In the genomic region with DNA sequence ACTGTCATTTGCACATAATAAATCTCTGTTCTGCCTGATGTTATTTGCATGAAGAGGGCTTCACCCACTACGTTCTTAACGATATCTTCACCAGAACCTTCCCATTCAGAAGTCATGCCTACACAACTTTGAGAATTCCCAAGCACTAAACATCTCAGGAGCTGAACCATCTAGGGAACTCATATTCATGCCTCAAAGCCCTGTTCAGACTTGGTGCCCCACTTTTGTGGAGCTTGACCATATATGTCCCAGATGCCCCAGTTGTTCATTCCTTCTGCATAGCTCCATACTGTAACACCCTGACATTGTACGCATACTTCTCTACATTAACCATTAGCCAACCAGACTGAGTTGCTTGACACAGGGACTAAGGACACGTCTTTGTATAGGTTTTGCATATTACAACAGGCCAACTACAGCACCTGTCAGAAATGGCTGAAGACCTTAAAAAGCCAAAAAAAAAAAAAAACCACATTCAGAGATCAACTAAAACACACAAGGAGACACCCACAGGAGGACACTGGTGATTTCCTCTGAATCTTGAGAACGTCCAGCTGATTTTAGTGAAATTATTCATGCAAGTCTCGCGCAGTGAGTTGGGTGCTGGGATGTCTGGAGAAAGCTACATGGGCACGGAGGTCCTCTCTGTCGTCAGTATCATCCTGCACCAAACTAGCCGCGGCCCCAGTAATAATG, we compare ENCODE assay signal across 12 cellular contexts.
DNase-seq lines count a peak whose midpoint lies in the region; ATAC-seq and TF ChIP-seq lines count a peak whose summit lies in the region.
"Had no signal": no experiment of that assay in that cellular context is flagged by ENCODE, and none has a peak within 500 bp of the region (broad histone marks: within the 10 kb centered on the region; RNA-seq: fewer than 3 reads in every experiment).

No MANE protein-coding gene starts in this region.

- H3K4me1 Mint-ChIP-seq in activated T-cell treated with anti-CD3 and anti-CD28 coated beads, Interleukin-2, amount 50 U/mL, for 24 hours (ENCODE audit: low read depth), result peaks cover 94% of the 10 kb centered on the region

- H3K27me3 Mint-ChIP-seq in activated T-cell treated with anti-CD3 and anti-CD28 coated beads, Interleukin-2, amount 50 U/mL, for 24 hours, result no peaks in the 10 kb centered on the region

- H3K4me3 ChIP-seq in RWPE2 (ENCODE audit: severe bottlenecking), result no peak overlapping the region
- no peak overlapping the region for H3K4me3 ChIP-seq in effector memory CD4-positive, alpha-beta T cell (ENCODE audit: insufficient read depth, low read depth, low read length, poor library complexity, severe bottlenecking)
- no peak overlapping the region for H3K4me3 ChIP-seq in thymus (ENCODE audit: low read length)
- H3K4me3 ChIP-seq: SJSA1, tibial artery had no signal

- ATAC-seq in RWPE2 (ENCODE audit: low read depth) (no peak), left colon (no peak)

- H3K9me3 Mint-ChIP-seq in activated T-cell treated with anti-CD3 and anti-CD28 coated beads, Interleukin-2, amount 50 U/mL, for 24 hours, result no peaks in the 10 kb centered on the region

- no peaks in the 10 kb centered on the region for H3K27me3 ChIP-seq in RWPE2 (ENCODE audit: insufficient read depth, poor library complexity, severe bottlenecking)
- no peaks in the 10 kb centered on the region for H3K27me3 ChIP-seq in effector memory CD4-positive, alpha-beta T cell (replicated peaks; ENCODE audit: control insufficient read depth, insufficient read depth, low read length, poor library complexity, severe bottlenecking)
- H3K27me3 ChIP-seq in thymus (ENCODE audit: control insufficient read depth, insufficient read depth), result no peaks in the 10 kb centered on the region
- H3K27me3 ChIP-seq: SJSA1, tibial artery had no signal

- H3K4me1 ChIP-seq in RWPE2 (ENCODE audit: insufficient read depth, poor library complexity, severe bottlenecking), result peaks cover 52% of the 10 kb centered on the region
- H3K4me1 ChIP-seq in effector memory CD4-positive, alpha-beta T cell (ENCODE audit: control insufficient read depth, insufficient read depth, low read length, poor library complexity, severe bottlenecking), result peaks cover 84% of the 10 kb centered on the region
- H3K4me1 ChIP-seq in thymus (ENCODE audit: control insufficient read depth, insufficient read depth, low read length), result peaks cover 82% of the 10 kb centered on the region

- peaks cover 18% of the 10 kb centered on the region for H3K36me3 Mint-ChIP-seq in activated T-cell treated with anti-CD3 and anti-CD28 coated beads, Interleukin-2, amount 50 U/mL, for 24 hours (ENCODE audit: low read depth)

- H3K27ac ChIP-seq in RWPE2 (ENCODE audit: poor library complexity, severe bottlenecking), result peak overlapping the region; percentile 19
- H3K27ac ChIP-seq in effector memory CD4-positive, alpha-beta T cell (ENCODE audit: insufficient read depth, low read length, poor library complexity, severe bottlenecking), result peak overlapping the region; percentile 51
- H3K27ac ChIP-seq in thymus (ENCODE audit: low read depth), result peak overlapping the region; percentile 67
- H3K27ac ChIP-seq: SJSA1, tibial artery had no signal

- intact Hi-C loops in left colon (cut with DNase I, micrococcal nuclease), result no loop called here

- H3K36me3 ChIP-seq in RWPE2 (ENCODE audit: low read depth) (peaks cover under 1% of the 10 kb centered on the region; the same call in 1 of the 2 replicates), thymus (ENCODE audit: control insufficient read depth, insufficient read depth) (no peaks in the 10 kb centered on the region)
- H3K36me3 ChIP-seq in effector memory CD4-positive, alpha-beta T cell (ENCODE audit: control insufficient read depth, insufficient read depth, low read length), result no peaks in the 10 kb centered on the region
- H3K36me3 ChIP-seq: SJSA1, tibial artery had no signal

- no peaks in the 10 kb centered on the region for H3K9me3 ChIP-seq in RWPE2 (ENCODE audit: severe bottlenecking)
- no peaks in the 10 kb centered on the region for H3K9me3 ChIP-seq in effector memory CD4-positive, alpha-beta T cell (ENCODE audit: control insufficient read depth, low read length)
- H3K9me3 ChIP-seq in thymus (ENCODE audit: control insufficient read depth), result no peaks in the 10 kb centered on the region
- H3K9me3 ChIP-seq: SJSA1, tibial artery had no signal

- in situ Hi-C loops in GM13977 (cut with MboI; ENCODE audit: low pct_unique_long_range_greater_than_20kb, low sequenced_read_pairs, unreplicated experiment), result no loop called here

- no peak for DNase-seq in activated T-cell treated with anti-CD3 and anti-CD28 coated beads, Interleukin-2, amount 50 U/mL, for 24 hours
- DNase-seq in activated T-cell treated with anti-CD3 and anti-CD28 coated beads, Interleukin-2, amount 50 U/mL, for 1 hour, result no peak
- DNase-seq in RWPE2 (ENCODE audit: low spot score) (no peak), GM13977 (ENCODE audit: low spot score) (no peak), left colon (no peak), NCI-H748 treated with DMSO at 0.1 percent for 48 hours (lab: John Stamatoyannopoulos, UW) (no peak)
- no peak for DNase-seq in effector memory CD4-positive, alpha-beta T cell
- DNase-seq: central memory CD4-positive, alpha-beta T cell; NCI-H2107; tibial artery had no signal

- peak overlapping the region; percentile 94 for H3K27ac Mint-ChIP-seq in activated T-cell treated with anti-CD3 and anti-CD28 coated beads, Interleukin-2, amount 50 U/mL, for 24 hours

- peak overlapping the region; percentile 72 for H3K4me3 Mint-ChIP-seq in activated T-cell treated with anti-CD3 and anti-CD28 coated beads, Interleukin-2, amount 50 U/mL, for 24 hours

- 71% methylated on average over 11 of the region's 11 CpGs for whole genome bisulfite sequencing in thymus

- TF ChIP-seq CTCF in RWPE2 (IDR thresholded peaks at IDR 0.05; ENCODE audit: poor library complexity, severe bottlenecking) (no peak), GM13977 (IDR thresholded peaks at IDR 0.05; ENCODE audit: extremely low read depth, insufficient read depth, missing control alignments) (no peak)
